In the genomic region with DNA sequence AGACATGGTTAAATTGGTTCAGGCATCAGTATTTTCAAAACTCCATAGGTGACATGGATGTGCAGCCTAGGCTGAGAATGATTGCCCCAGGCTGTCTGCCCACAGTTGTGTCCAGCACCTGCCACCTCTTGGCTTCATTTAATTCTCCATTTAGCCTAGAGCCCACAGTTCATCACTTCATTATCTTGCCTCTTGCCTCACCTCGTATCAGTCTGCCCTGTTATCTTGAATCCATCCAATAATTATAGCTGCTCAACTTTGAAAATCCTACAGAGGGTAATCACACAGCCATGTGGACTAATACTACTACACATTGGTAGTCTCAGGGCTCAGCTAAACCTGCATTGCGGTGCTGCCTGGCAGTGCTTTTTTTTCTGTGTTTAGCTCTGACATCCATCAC, we compare ENCODE assay signal across 20 cellular contexts. TPM values are rescaled to one million over a fixed set of nuclear protein-coding genes. Genes with fewer than 3 reads are reported as not detected.
DNase-seq lines count a peak whose midpoint lies in the region; ATAC-seq and TF ChIP-seq lines count a peak whose summit lies in the region.
"Had no signal": no experiment of that assay in that cellular context is flagged by ENCODE, and none has a peak within 500 bp of the region (broad histone marks: within the 10 kb centered on the region; RNA-seq: fewer than 3 reads in every experiment).

No MANE protein-coding gene starts in this region.

- H3K4me1 Mint-ChIP-seq in Caco-2 (ENCODE audit: low read depth, unreplicated experiment), result peaks cover 16% of the 10 kb centered on the region
- peaks cover 60% of the 10 kb centered on the region for H3K4me1 Mint-ChIP-seq in central memory CD8-positive, alpha-beta T cell
- H3K4me1 Mint-ChIP-seq in endothelial cell (ENCODE audit: unreplicated experiment), result no peaks in the 10 kb centered on the region

- intact Hi-C loops in Caco-2 (cut with micrococcal nuclease; ENCODE audit: unreplicated experiment), result no loop called here

- peaks cover 81% of the 10 kb centered on the region for H4K20me1 ChIP-seq in osteoblast (ENCODE audit: insufficient read depth, low read length)

- BruUV-seq in Caco-2 (replicated peaks; lab: Mats Ljungman, UMichigan), result no TSS peak

- peak overlapping the region; percentile 54 for H3K27ac Mint-ChIP-seq in Caco-2 (ENCODE audit: unreplicated experiment)
- peak overlapping the region; percentile 37 for H3K27ac Mint-ChIP-seq in central memory CD8-positive, alpha-beta T cell (ENCODE audit: low read depth)
- H3K27ac Mint-ChIP-seq in endothelial cell (ENCODE audit: unreplicated experiment), result no peak overlapping the region
- H3K27ac Mint-ChIP-seq: activated CD4-positive, alpha-beta memory T cell treated with anti-CD3 and anti-CD28 coated beads, Interleukin-2, amount 10 ng/mL, durations not matched to agents 7 days and 5 days; natural killer cell treated with Interleukin-12 subunit alpha and Interleukin-12 subunit beta and Interleukin-15 and Interleukin-18, amount 100 ng/mL, for 72 hours had no signal

- H3K27me3 ChIP-seq in Caco-2 (replicated peaks; ENCODE audit: control insufficient read depth, insufficient read depth, low read length), result no peaks in the 10 kb centered on the region
- H3K27me3 ChIP-seq in osteoblast (ENCODE audit: insufficient read depth, low read length), result no peaks in the 10 kb centered on the region
- H3K27me3 ChIP-seq: BLaER1, dorsolateral prefrontal cortex, left lung had no signal

- H2AFZ ChIP-seq in osteoblast (ENCODE audit: low read length), result no peak overlapping the region

- DNase-seq in Caco-2 (no peak), NCI-H146 (lab: John Stamatoyannopoulos, UW) (peak; percentile 66), osteoblast (ENCODE audit: insufficient read length, low spot score, missing footprints) (no peak), GM19240 (ENCODE audit: insufficient read length, low spot score) (no peak), KBM-7 (no peak), endothelial cell (ENCODE audit: low spot score) (no peak)
- no peak for DNase-seq in central memory CD8-positive, alpha-beta T cell (ENCODE audit: low spot score in 2 of 2)
- DNase-seq: activated CD4-positive, alpha-beta memory T cell treated with anti-CD3 and anti-CD28 coated beads, Interleukin-2, amount 10 ng/mL, durations not matched to agents 7 days and 5 days; activated effector memory CD4-positive, alpha-beta T cell treated with Interleukin-2 at 50 U/mL for 16 hours; DND-41; dorsolateral prefrontal cortex; H7; left lung; NCI-H1105; NCI-H2171 treated with DMSO at 0.1 percent for 48 hours; stimulated activated CD4-positive, alpha-beta T cell treated with anti-CD3 and anti-CD28 coated beads, Interleukin-4, amount 100 ng/mL, for 4 hours had no signal

- TF ChIP-seq CTCF in Caco-2 (IDR thresholded peaks at IDR 0.05; ENCODE audit: insufficient read depth in 1 of 2, low read depth in 1 of 2, low read length in 1 of 2, severe bottlenecking in 1 of 2, unreplicated experiment in 1 of 2), result no peak
- no peak for TF ChIP-seq CTCF in osteoblast (IDR thresholded peaks at IDR 0.05; ENCODE audit: extremely low read depth, low read depth, low read length)
- no peak for TF ChIP-seq CTCF in endothelial cell (IDR thresholded peaks at IDR 0.05; ENCODE audit: unreplicated experiment)

- peak overlapping the region; percentile 23 for H3K4me2 ChIP-seq in osteoblast (ENCODE audit: insufficient read depth, low read length)
- H3K4me2 ChIP-seq: BLaER1 had no signal

- H3K9me3 ChIP-seq in Caco-2 (no peaks in the 10 kb centered on the region), osteoblast (ENCODE audit: low read depth, low read length) (no peaks in the 10 kb centered on the region)
- H3K9me3 ChIP-seq: left lung had no signal

- CTCF ChIA-PET in Caco-2 (lab: Charles Lee), result no interaction called here

- peak overlapping the region; percentile 97 for H3K27ac ChIP-seq in osteoblast (ENCODE audit: low read depth, low read length)
- H3K27ac ChIP-seq: BLaER1, dorsolateral prefrontal cortex, SK-N-MC had no signal

- in situ Hi-C loops in KBM-7 (cut with MboI; ENCODE audit: low pct_unique_long_range_greater_than_20kb, low sequenced_read_pairs), result no loop called here

- POLR2A ChIA-PET in Caco-2 (lab: Charles Lee), result no interaction called here

- ATAC-seq in central memory CD8-positive, alpha-beta T cell (replicated peaks; ENCODE audit: extremely low read depth, poor library complexity, severe bottlenecking), result no peak
- ATAC-seq: left lung, sciatic nerve had no signal

- H3K4me3 ChIP-seq in Caco-2 (ENCODE audit: low read depth, low read length) (no peak overlapping the region), osteoblast (ENCODE audit: insufficient read depth, low read length) (no peak overlapping the region)
- H3K4me3 ChIP-seq: BLaER1, dorsolateral prefrontal cortex, left lung, SK-N-MC had no signal

- H3K36me3 ChIP-seq in Caco-2 (ENCODE audit: control insufficient read depth, insufficient read depth, low read length) (no peaks in the 10 kb centered on the region), osteoblast (ENCODE audit: insufficient read depth, low read length) (peaks cover 57% of the 10 kb centered on the region)

- H3K36me3 Mint-ChIP-seq in Caco-2 (ENCODE audit: insufficient read depth, unreplicated experiment), result no peaks in the 10 kb centered on the region
- H3K36me3 Mint-ChIP-seq in central memory CD8-positive, alpha-beta T cell (ENCODE audit: insufficient read depth), result peaks cover 1% of the 10 kb centered on the region
- no peaks in the 10 kb centered on the region for H3K36me3 Mint-ChIP-seq in endothelial cell (ENCODE audit: low read depth, unreplicated experiment)
- H3K36me3 Mint-ChIP-seq: natural killer cell treated with Interleukin-12 subunit alpha and Interleukin-12 subunit beta and Interleukin-15 and Interleukin-18, amount 100 ng/mL, for 72 hours had no signal

- H3K27me3 Mint-ChIP-seq in Caco-2 (ENCODE audit: insufficient read depth, unreplicated experiment), result no peaks in the 10 kb centered on the region
- H3K27me3 Mint-ChIP-seq in central memory CD8-positive, alpha-beta T cell, result no peaks in the 10 kb centered on the region
- H3K27me3 Mint-ChIP-seq in endothelial cell (ENCODE audit: unreplicated experiment), result peaks cover 1% of the 10 kb centered on the region
- H3K27me3 Mint-ChIP-seq: activated CD4-positive, alpha-beta memory T cell treated with anti-CD3 and anti-CD28 coated beads, Interleukin-2, amount 10 ng/mL, durations not matched to agents 7 days and 5 days; natural killer cell treated with Interleukin-12 subunit alpha and Interleukin-12 subunit beta and Interleukin-15 and Interleukin-18, amount 100 ng/mL, for 72 hours had no signal

- peaks cover 100% of the 10 kb centered on the region for H3K79me2 ChIP-seq in osteoblast (ENCODE audit: insufficient read depth, low read length)

- H3K4me3 Mint-ChIP-seq in Caco-2 (ENCODE audit: unreplicated experiment) (no peak overlapping the region), endothelial cell (ENCODE audit: unreplicated experiment) (no peak overlapping the region)
- no peak overlapping the region for H3K4me3 Mint-ChIP-seq in central memory CD8-positive, alpha-beta T cell
- H3K4me3 Mint-ChIP-seq: activated CD4-positive, alpha-beta memory T cell treated with anti-CD3 and anti-CD28 coated beads, Interleukin-2, amount 10 ng/mL, durations not matched to agents 7 days and 5 days; natural killer cell treated with Interleukin-12 subunit alpha and Interleukin-12 subunit beta and Interleukin-15 and Interleukin-18, amount 100 ng/mL, for 72 hours had no signal

- H3K4me1 ChIP-seq in Caco-2 (peaks cover 51% of the 10 kb centered on the region), osteoblast (ENCODE audit: insufficient read depth, low read length) (peaks cover 82% of the 10 kb centered on the region)

- no peaks in the 10 kb centered on the region for H3K9me3 Mint-ChIP-seq in Caco-2 (ENCODE audit: unreplicated experiment)
- H3K9me3 Mint-ChIP-seq in central memory CD8-positive, alpha-beta T cell, result no peaks in the 10 kb centered on the region
- no peaks in the 10 kb centered on the region for H3K9me3 Mint-ChIP-seq in endothelial cell (ENCODE audit: unreplicated experiment)
- H3K9me3 Mint-ChIP-seq: activated CD4-positive, alpha-beta memory T cell treated with anti-CD3 and anti-CD28 coated beads, Interleukin-2, amount 10 ng/mL, durations not matched to agents 7 days and 5 days; natural killer cell treated with Interleukin-12 subunit alpha and Interleukin-12 subunit beta and Interleukin-15 and Interleukin-18, amount 100 ng/mL, for 72 hours had no signal

RNA-seq across cellular contexts. Expression of gene UGCG, which starts 7.4 kb away (rescaled TPM):
- total RNA-seq in Caco-2 (2022), result 25.0 and 26.7 TPM in 2 replicates
- total RNA-seq in osteoblast, result 118 and 121 TPM in 2 replicates
- 14.1 TPM for total RNA-seq in endothelial cell (ENCODE audit: unreplicated experiment)
